Comparison of ENCODE assay signal across 8 cellular contexts in the genomic region with DNA sequence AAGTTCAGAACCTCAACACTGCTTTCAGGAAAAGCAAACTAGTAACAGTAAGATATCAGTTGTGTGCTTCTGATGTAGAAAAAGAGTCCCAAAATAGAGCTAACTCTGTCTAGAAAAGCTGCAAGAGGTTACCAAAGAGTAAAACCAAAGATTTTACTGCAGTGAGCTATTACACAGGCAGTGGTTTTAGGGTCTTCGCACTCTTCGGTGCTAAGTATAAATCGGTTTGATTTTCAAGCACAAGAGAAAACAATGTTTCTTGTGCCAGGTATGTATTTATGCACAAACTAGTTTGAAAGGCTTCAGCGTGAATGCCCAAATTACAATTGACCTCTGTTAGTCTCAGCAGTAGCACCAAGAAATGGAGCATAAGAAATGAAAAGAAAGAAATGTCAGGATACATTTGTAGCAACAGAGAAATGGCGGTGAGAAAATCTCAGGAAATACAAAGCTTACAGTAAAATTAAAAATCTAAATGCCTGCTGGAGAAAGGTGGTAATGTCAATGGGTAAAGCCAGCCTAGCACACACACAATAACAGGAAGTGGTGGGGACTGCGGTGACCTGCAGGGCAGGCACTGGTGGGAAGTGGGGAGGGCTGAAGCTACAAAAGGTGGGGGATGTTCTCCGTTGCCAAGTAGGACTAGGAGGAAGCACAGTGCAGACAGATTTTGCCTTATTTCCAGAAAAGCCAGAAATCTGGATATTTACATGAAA.
DNase-seq lines count a peak whose midpoint lies in the region; ATAC-seq and TF ChIP-seq lines count a peak whose summit lies in the region.

No MANE protein-coding gene starts in this region.

- no peak for TF ChIP-seq POLR2A in GM18505 (IDR thresholded peaks at IDR 0.05; ENCODE audit: borderline replicate concordance, extremely low read depth, insufficient read depth, insufficient read length)
- TF ChIP-seq POLR2A in NB4 (IDR thresholded peaks at IDR 0.05; ENCODE audit: extremely low read depth, insufficient read length), result no peak

- no peak overlapping the region for H3K4me3 ChIP-seq in NB4 (ENCODE audit: low read depth, low read length)

- TF ChIP-seq CTCF in NB4 (IDR thresholded peaks at IDR 0.05; ENCODE audit: low read depth, low read length), result peak; percentile 9

- ATAC-seq in GM18505 (IDR thresholded peaks at IDR 0.05; ENCODE audit: unreplicated experiment) (peak; percentile 95), HG02610 (IDR thresholded peaks at IDR 0.05; ENCODE audit: unreplicated experiment) (peak; percentile 90)

- DNase-seq in NB4 (ENCODE audit: low read depth), result peak; percentile 94
- DNase-seq in activated CD8-positive, alpha-beta memory T cell treated with anti-CD3 and anti-CD28 coated beads for 24 hours, result peak; percentile 82
- DNase-seq in glomerular visceral epithelial cell (ENCODE audit: extremely low spot score), result peak; percentile 68
- peak; percentile 78 for DNase-seq in stimulated activated CD4-positive, alpha-beta T cell treated with anti-CD3 and anti-CD28 coated beads, Interleukin-4, amount 100 ng/mL, for 24 hours
- no peak for DNase-seq in cortex of kidney (lab: John Stamatoyannopoulos, UW)
- DNase-seq in DMS79 (lab: John Stamatoyannopoulos, UW), result no peak

Comparison
In these comparisons a context has a peak if more than half of its experiments do, and no peak if none do; other contexts are left out.
1. DNase-seq: peak in NB4 (single experiment), activated CD8-positive, alpha-beta memory T cell treated with anti-CD3 and anti-CD28 coated beads for 24 hours (single experiment), glomerular visceral epithelial cell (single experiment) and stimulated activated CD4-positive, alpha-beta T cell treated with anti-CD3 and anti-CD28 coated beads, Interleukin-4, amount 100 ng/mL, for 24 hours (single experiment); none in cortex of kidney (single experiment) and DMS79 (single experiment).